Comparison of ENCODE assay signal across 10 cellular contexts in genomic region chr13:27168086-27168485, GRCh38. TPM values are rescaled to one million over a fixed set of nuclear protein-coding genes. Genes with fewer than 3 reads are reported as not detected.
DNase-seq lines count a peak whose midpoint lies in the region; TF ChIP-seq lines count a peak whose summit lies in the region.
"Had no signal": no experiment of that assay in that cellular context is flagged by ENCODE, and none has a peak within 500 bp of the region (broad histone marks: within the 10 kb centered on the region; RNA-seq: fewer than 3 reads in every experiment).

No MANE protein-coding gene starts in this region.

- no peak for TF ChIP-seq CTCF in sigmoid colon (IDR thresholded peaks at IDR 0.05)

- peak; percentile 49 for DNase-seq in GF-D8 (lab: John Stamatoyannopoulos, UW)
- peak; percentile 13 for DNase-seq in M059J (ENCODE audit: low read depth)
- DNase-seq in dermis blood vessel endothelial cell, result peak; percentile 57
- DNase-seq in sigmoid colon, result peak; percentile 69
- no peak for DNase-seq in DMS53 treated with DMSO at 0.1 percent for 48 hours (lab: John Stamatoyannopoulos, UW; ENCODE audit: unreplicated experiment)
- DNase-seq in effector memory CD4-positive, alpha-beta T cell, result no peak
- no peak for DNase-seq in effector CD8-positive, alpha-beta T cell (lab: John Stamatoyannopoulos, UW)
- DNase-seq: adrenal gland, NCI-H82 had no signal

- 27 to 42% methylated on average over 6 of the region's 6 CpGs for WGBS in sigmoid colon, 2 donors

- TF ChIP-seq EP300 in sigmoid colon (IDR thresholded peaks at IDR 0.05), result no peak

- peak overlapping the region; percentile 95 to 99 (median 98) for H3K27ac ChIP-seq in sigmoid colon
- no peak overlapping the region for H3K27ac ChIP-seq in effector memory CD4-positive, alpha-beta T cell (ENCODE audit: insufficient read depth, low read length, poor library complexity, severe bottlenecking)
- H3K27ac ChIP-seq: adrenal gland had no signal

- H3K4me1 ChIP-seq in sigmoid colon, result peaks cover 0 to 79% (median 74%) of the 10 kb centered on the region in 4 donors
- H3K4me1 ChIP-seq in effector memory CD4-positive, alpha-beta T cell (ENCODE audit: control insufficient read depth, insufficient read depth, low read length, poor library complexity, severe bottlenecking), result peaks cover 16% of the 10 kb centered on the region

- no peaks in the 10 kb centered on the region for H3K9me3 ChIP-seq in sigmoid colon
- no peaks in the 10 kb centered on the region for H3K9me3 ChIP-seq in effector memory CD4-positive, alpha-beta T cell (ENCODE audit: control insufficient read depth, low read length)
- H3K9me3 ChIP-seq: adrenal gland had no signal

- TF ChIP-seq POLR2A in sigmoid colon (IDR thresholded peaks at IDR 0.05), result no peak

- intact Hi-C loops in sigmoid colon (cut with DNase I), result loop anchor here (5.0 kb wide), 1 partner anchor 131 kb away; no protein-coding TSS in a partner anchor

- H3K27me3 ChIP-seq in sigmoid colon, result no peaks in the 10 kb centered on the region
- H3K27me3 ChIP-seq in effector memory CD4-positive, alpha-beta T cell (replicated peaks; ENCODE audit: control insufficient read depth, insufficient read depth, low read length, poor library complexity, severe bottlenecking), result no peaks in the 10 kb centered on the region
- H3K27me3 ChIP-seq: adrenal gland had no signal

- H3K4me3 ChIP-seq in sigmoid colon, result peak overlapping the region in 1 of 4 donors; percentile 92
- H3K4me3 ChIP-seq in effector memory CD4-positive, alpha-beta T cell (ENCODE audit: insufficient read depth, low read depth, low read length, poor library complexity, severe bottlenecking), result no peak overlapping the region
- H3K4me3 ChIP-seq: adrenal gland, skin epidermis had no signal

- H3K36me3 ChIP-seq in sigmoid colon, result no peaks in the 10 kb centered on the region
- no peaks in the 10 kb centered on the region for H3K36me3 ChIP-seq in effector memory CD4-positive, alpha-beta T cell (ENCODE audit: control insufficient read depth, insufficient read depth, low read length)
- H3K36me3 ChIP-seq: adrenal gland had no signal

RNA-seq across cellular contexts. Expression of gene USP12, which starts 3.5 kb away (rescaled TPM):
- 17.9 and 30.1 TPM in 2 replicates for total RNA-seq in M059J (2014; rRNA removed; shearing (Covaris generic))
- total RNA-seq in dermis blood vessel endothelial cell (32.3 and 39.7 TPM in 2 replicates), sigmoid colon (10 to 100 TPM; 69.5 to 91.3 (median 80.9) TPM)
- 10 to 100 TPM; 20.3 to 36.1 (median 29.4) TPM for polyA plus RNA-seq in sigmoid colon

Comparison
In these comparisons a context has a peak if more than half of its experiments do, and no peak if none do; other contexts are left out.
1. DNase-seq: peak in GF-D8 (single experiment), M059J (single experiment), dermis blood vessel endothelial cell (single experiment) and sigmoid colon (single experiment); none in DMS53 treated with DMSO at 0.1 percent for 48 hours (single experiment), effector memory CD4-positive, alpha-beta T cell (0 of 3) and effector CD8-positive, alpha-beta T cell (single experiment).